In genomic region chr1:111151838-111152237, GRCh38 we compare ENCODE assay signal across 29 cellular contexts. TPM values are rescaled to one million over a fixed set of nuclear protein-coding genes. Genes with fewer than 3 reads are reported as not detected.
DNase-seq lines count a peak whose midpoint lies in the region; ATAC-seq, FAIRE-seq and TF ChIP-seq lines count a peak whose summit lies in the region.
"Had no signal": no experiment of that assay in that cellular context is flagged by ENCODE, and none has a peak within 500 bp of the region (broad histone marks: within the 10 kb centered on the region; RNA-seq: fewer than 3 reads in every experiment).

No MANE protein-coding gene starts in this region.

- H3K27me3 ChIP-seq in Karpas-422 (ENCODE audit: low read length) (no peaks in the 10 kb centered on the region), GM12878 (replicated peaks in 1 of 2; ENCODE audit: control insufficient read depth in 2 of 2, insufficient read depth in 2 of 2, low read length in 1 of 2) (no peaks in the 10 kb centered on the region)
- H3K27me3 ChIP-seq: right atrium auricular region, stomach, uterus had no signal

- H3K9me3 ChIP-seq in Karpas-422 (ENCODE audit: low read length) (no peaks in the 10 kb centered on the region), GM12878 (replicated peaks; ENCODE audit: control insufficient read depth, insufficient read depth, low read length) (peaks cover 4% of the 10 kb centered on the region; the same call in 2 of the 3 replicates)
- H3K9me3 ChIP-seq: right atrium auricular region, SK-N-SH, stomach, uterus had no signal

- peaks cover 94% of the 10 kb centered on the region for H3K4me1 Mint-ChIP-seq in activated naive CD4-positive, alpha-beta T cell treated with anti-CD3 and anti-CD28 coated beads, Interleukin-2, amount 50 U/mL, for 24 hours
- H3K4me1 Mint-ChIP-seq in stimulated activated memory B cell treated with anti-CD40 and anti-IgM and Interleukin-4, amounts not matched to agents 10 μg/mL and 1 μg/mL and 100 μg/mL, for 72 hours: peaks cover 86% of the 10 kb centered on the region
- no peaks in the 10 kb centered on the region for H3K4me1 Mint-ChIP-seq in type B pancreatic cell (ENCODE audit: unreplicated experiment)

- TF ChIP-seq CTCF in GM12878 (IDR thresholded peaks at IDR 0.05 in 2 of 3, conservative IDR thresholded peaks at IDR 0.05 in 1 of 3; ENCODE audit: control insufficient read depth in 2 of 3, extremely low read depth in 1 of 3, insufficient read depth in 1 of 3, low read depth in 3 of 3, low read length in 3 of 3) (no peak), type B pancreatic cell (conservative IDR thresholded peaks at IDR 0.05) (no peak)

- peak overlapping the region; percentile 37 for H3K4me3 Mint-ChIP-seq in activated naive CD4-positive, alpha-beta T cell treated with anti-CD3 and anti-CD28 coated beads, Interleukin-2, amount 50 U/mL, for 24 hours
- peak overlapping the region; percentile 59 for H3K4me3 Mint-ChIP-seq in stimulated activated memory B cell treated with anti-CD40 and anti-IgM and Interleukin-4, amounts not matched to agents 10 μg/mL and 1 μg/mL and 100 μg/mL, for 72 hours
- H3K4me3 Mint-ChIP-seq in type B pancreatic cell: no peak overlapping the region

- WGBS in GM12878 (ENCODE audit: insufficient coverage, insufficient replicate concordance, low lambda C conversion rate, missing lambda C conversion rate): 40% methylated on average over 3 of the region's 3 CpGs

- peaks cover 54% of the 10 kb centered on the region for H3K4me1 ChIP-seq in Karpas-422 (ENCODE audit: low read length)
- peaks cover 4% of the 10 kb centered on the region for H3K4me1 ChIP-seq in GM12878 (ENCODE audit: control insufficient read depth, insufficient read depth, low read length)
- H3K4me1 ChIP-seq: uterus had no signal

- DNase-seq in activated naive CD4-positive, alpha-beta T cell treated with anti-CD3 and anti-CD28 coated beads, Interleukin-2, amount 50 U/mL, for 16 hours: no peak
- no peak for DNase-seq in Karpas-422
- no peak for DNase-seq in GM12878 (ENCODE audit: low read depth, low spot score)
- DNase-seq in type B pancreatic cell (ENCODE audit: extremely low spot score, unreplicated experiment): no peak
- DNase-seq in stimulated activated naive CD4-positive, alpha-beta T cell treated with Interleukin-2 at 50 U/mL for 16 hours (lab: John Stamatoyannopoulos, UW): no peak
- no peak for DNase-seq in NCI-H2029 (lab: John Stamatoyannopoulos, UW)
- DNase-seq: activated CD4-positive, alpha-beta T cell treated with anti-CD3 and anti-CD28 coated beads for 48 hours; activated naive CD4-positive, alpha-beta T cell treated with Interleukin-2 at 50 U/mL for 16 hours; activated T-cell treated with anti-CD3 and anti-CD28 coated beads, Interleukin-2, amount 50 U/mL, for 48 hours; AML-193; DMS153; left cardiac atrium; mammary epithelial cell; MM.1S; NCI-H2029 treated with DMSO at 0.1 percent for 48 hours; NCI-H2227 treated with DMSO at 0.1 percent for 48 hours; NCI-H526; SK-N-SH; small intestine; stomach; uterus had no signal

- POLR2A ChIA-PET in GM12878 (lab: Charles Lee): interaction anchor here (1.6 to 8.1 kb wide), 2 partner anchors 9 to 20 kb away, joined by 4 to 62 read pairs; partner anchors contain the start of genes CEPT1 and DRAM2

- no peaks in the 10 kb centered on the region for H3K27me3 Mint-ChIP-seq in activated naive CD4-positive, alpha-beta T cell treated with anti-CD3 and anti-CD28 coated beads, Interleukin-2, amount 50 U/mL, for 24 hours
- H3K27me3 Mint-ChIP-seq in stimulated activated memory B cell treated with anti-CD40 and anti-IgM and Interleukin-4, amounts not matched to agents 10 μg/mL and 1 μg/mL and 100 μg/mL, for 72 hours: no peaks in the 10 kb centered on the region
- H3K27me3 Mint-ChIP-seq in type B pancreatic cell: no peaks in the 10 kb centered on the region

- H2AFZ ChIP-seq in Karpas-422 (ENCODE audit: low read length): no peak overlapping the region
- H2AFZ ChIP-seq in GM12878 (ENCODE audit: control insufficient read depth, low read depth, low read length): no peak overlapping the region

- H3K36me3 ChIP-seq in Karpas-422 (ENCODE audit: insufficient read depth, low read length) (peaks cover 87% of the 10 kb centered on the region), GM12878 (ENCODE audit: control insufficient read depth in 2 of 2, insufficient read depth in 2 of 2, low read length in 1 of 2) (peaks cover 4 to 33% of the 10 kb centered on the region in 2 experiments; a peak in 3 of 4 replicates)
- H3K36me3 ChIP-seq: uterus had no signal

- ATAC-seq in GM12878: peak; percentile 22; the same call in 2 of the 3 replicates
- no peak for ATAC-seq in stimulated activated memory B cell treated with anti-CD40 and anti-IgM and Interleukin-4, amounts not matched to agents 10 μg/mL and 1 μg/mL and 100 μg/mL, for 72 hours
- ATAC-seq: K562, left cardiac atrium had no signal

- H4K20me1 ChIP-seq in Karpas-422 (ENCODE audit: insufficient read depth, low read depth, low read length) (peaks cover 2% of the 10 kb centered on the region; the same call in 1 of the 2 replicates), GM12878 (ENCODE audit: control insufficient read depth, insufficient read depth) (no peaks in the 10 kb centered on the region)

- CTCF ChIA-PET in GM12878 (lab: Yijun Ruan, JAX): interaction anchor here (1.8 to 3.5 kb wide), 4 partner anchors 10 to 121 kb away, joined by 6 to 15 read pairs (median 10); no protein-coding TSS in a partner anchor

- no TSS peak for BruUV-seq in GM12878 (replicated peaks; lab: Mats Ljungman, UMichigan)

- H3K79me2 ChIP-seq in Karpas-422 (ENCODE audit: low read length) (peaks cover 99% of the 10 kb centered on the region), GM12878 (ENCODE audit: control insufficient read depth, insufficient read depth, low read length) (peaks cover 97% of the 10 kb centered on the region)

- peaks cover 51% of the 10 kb centered on the region for H3K36me3 Mint-ChIP-seq in activated naive CD4-positive, alpha-beta T cell treated with anti-CD3 and anti-CD28 coated beads, Interleukin-2, amount 50 U/mL, for 24 hours
- peaks cover 80% of the 10 kb centered on the region for H3K36me3 Mint-ChIP-seq in stimulated activated memory B cell treated with anti-CD40 and anti-IgM and Interleukin-4, amounts not matched to agents 10 μg/mL and 1 μg/mL and 100 μg/mL, for 72 hours
- H3K36me3 Mint-ChIP-seq in type B pancreatic cell: peaks cover 70% of the 10 kb centered on the region

- H3K4me3 ChIP-seq in Karpas-422 (ENCODE audit: low read length) (no peak overlapping the region), GM12878 (peak overlapping the region; percentile 33; the same call in 1 of the 2 replicates)
- H3K4me3 ChIP-seq: K562, right atrium auricular region, stomach, uterus had no signal

- intact Hi-C loops in GM12878 (cut with micrococcal nuclease; ENCODE audit: unreplicated experiment): no loop called here

- H3K27ac Mint-ChIP-seq in activated naive CD4-positive, alpha-beta T cell treated with anti-CD3 and anti-CD28 coated beads, Interleukin-2, amount 50 U/mL, for 24 hours: peak overlapping the region; percentile 43
- peak overlapping the region; percentile 66 for H3K27ac Mint-ChIP-seq in stimulated activated memory B cell treated with anti-CD40 and anti-IgM and Interleukin-4, amounts not matched to agents 10 μg/mL and 1 μg/mL and 100 μg/mL, for 72 hours
- H3K27ac Mint-ChIP-seq in type B pancreatic cell: no peak overlapping the region

- RAD21 ChIA-PET in GM12878 (lab: Charles Lee; ENCODE audit: unreplicated experiment): interaction anchor here (1.0 to 2.3 kb wide), 5 partner anchors 7 to 69 kb away, joined by 3 to 12 read pairs (median 4); partner anchors contain the start of gene CEPT1

- TF ChIP-seq EP300 in GM12878 (IDR thresholded peaks at IDR 0.05; ENCODE audit: borderline replicate concordance in 1 of 2, control insufficient read depth in 1 of 2, low read depth in 2 of 2, low read length in 2 of 2): no peak

- TF ChIP-seq RAD21 in GM12878 (IDR thresholded peaks at IDR 0.05; ENCODE audit: insufficient read depth, low read depth, low read length): no peak

- no peak for FAIRE-seq in GM12878 (lab: Jason Lieb, UNC)
- FAIRE-seq: frontal cortex, GM12891, K562, small intestine had no signal

- no peaks in the 10 kb centered on the region for H3K9me3 Mint-ChIP-seq in activated naive CD4-positive, alpha-beta T cell treated with anti-CD3 and anti-CD28 coated beads, Interleukin-2, amount 50 U/mL, for 24 hours
- no peaks in the 10 kb centered on the region for H3K9me3 Mint-ChIP-seq in stimulated activated memory B cell treated with anti-CD40 and anti-IgM and Interleukin-4, amounts not matched to agents 10 μg/mL and 1 μg/mL and 100 μg/mL, for 72 hours
- no peaks in the 10 kb centered on the region for H3K9me3 Mint-ChIP-seq in type B pancreatic cell

- H3K9me2 ChIP-seq in Karpas-422 (replicated peaks; ENCODE audit: insufficient read depth, low read length): no peaks in the 10 kb centered on the region
- H3K9me2 ChIP-seq: SK-N-SH had no signal

- TF ChIP-seq POLR2A in GM12878 (IDR thresholded peaks at IDR 0.05; ENCODE audit: low read depth, low read length): no peak

- H3K27ac ChIP-seq in Karpas-422 (ENCODE audit: low read length): peak overlapping the region; percentile 12
- peak overlapping the region; percentile 12 for H3K27ac ChIP-seq in GM12878 (ENCODE audit: control insufficient read depth, insufficient read depth)
- H3K27ac ChIP-seq: right atrium auricular region, stomach, uterus had no signal

- SMC1A ChIA-PET in GM12878 (lab: Charles Lee; ENCODE audit: uncharacterized antibody, unreplicated experiment): interaction anchor here (1.0 to 9.2 kb wide), 6 partner anchors 10 to 44 kb away, joined by 3 to 101 read pairs (median 7); partner anchors contain the start of genes CEPT1 and DRAM2

- H3K4me2 ChIP-seq in Karpas-422 (ENCODE audit: low read depth, low read length, poor library complexity, severe bottlenecking): no peak overlapping the region
- H3K4me2 ChIP-seq in GM12878 (ENCODE audit: control insufficient read depth, insufficient read depth): 0 out of 2 replicates have a peak overlapping the region, but pooled peaks have one; percentile 44
- H3K4me2 ChIP-seq: SK-N-SH had no signal

- in situ Hi-C loops in GM12878 (cut with MboI): no loop called here

- H3K9ac ChIP-seq in Karpas-422 (ENCODE audit: low read length) (no peak overlapping the region), GM12878 (ENCODE audit: control insufficient read depth, insufficient read depth, low read length) (no peak overlapping the region)
- H3K9ac ChIP-seq: SK-N-SH had no signal

RNA-seq across cellular contexts. Expression of gene CEPT1, which starts 11.8 kb away (rescaled TPM):
- 60.5 and 136 TPM in 2 replicates for total RNA-seq in Karpas-422 (2014; rRNA removed; shearing (Covaris generic); ENCODE audit: low replicate concordance)
- 342 and 348 TPM in 2 replicates for total RNA-seq in GM12878 (2013; cell fraction: nucleolus; rRNA removed)
- total RNA-seq in GM12878 (2014; rRNA removed): 56.0 and 70.0 TPM in 2 replicates
- 67.5 and 68.8 TPM in 2 replicates for total RNA-seq in GM12878 (2014; rRNA removed; fragmentation: Illumina TruSeq; extraction: Trizol)
- total RNA-seq in GM12878 (2021): 51.8 and 53.6 TPM in 2 replicates
- 23.6 TPM for polyA plus RNA-seq in GM12878 (2011; ENCODE audit: low read depth)
- 77.9 and 125 TPM in 2 replicates for polyA plus RNA-seq in GM12878 (2011; rRNA removed)
- 25.7 and 33.4 TPM in 2 replicates for polyA plus RNA-seq in GM12878 (2011; cell fraction: cytosol; rRNA removed)
- polyA plus RNA-seq in GM12878 (2011; cell fraction: nucleus; rRNA removed): 40.1 and 49.8 TPM in 2 replicates
- 31.1 and 54.5 TPM in 2 replicates for polyA plus RNA-seq in GM12878 (2012)
- polyA plus RNA-seq in GM12878 (2014; fragmentation: Illumina TruSeq; extraction: Trizol): 60.1 and 83.5 TPM in 2 replicates
- 10 to 100 TPM; 29.4 to 55.5 TPM for polyA plus RNA-seq in GM12878 (2014; fragmentation: Nextera tagmentation; extraction: Ambion mirVana)
- polyA plus RNA-seq in GM12878 (2014; rRNA removed): 42.4 and 52.7 TPM in 2 replicates
- 10 to 100 TPM; 53.1 to 54.1 TPM for polyA plus RNA-seq in GM12878 (2016; fragmentation: Nextera tagmentation; extraction: Ambion mirVana)
- 71.9 and 97.9 TPM in 2 replicates for polyA minus RNA-seq in GM12878 (2011; rRNA and poly(A)+ RNA removed)
- polyA minus RNA-seq in GM12878 (2011; cell fraction: cytosol; rRNA and poly(A)+ RNA removed): 19.6 and 21.8 TPM in 2 replicates
- polyA minus RNA-seq in GM12878 (2011; cell fraction: nucleus; rRNA and poly(A)+ RNA removed): 43.4 and 48.7 TPM in 2 replicates
- 41.0 and 45.1 TPM in 2 replicates for total RNA-seq in type B pancreatic cell (ENCODE audit: low replicate concordance)

RNA-seq across cellular contexts. Expression of gene DRAM2, which starts 11.9 kb away (rescaled TPM):
- total RNA-seq in Karpas-422 (2014; rRNA removed; shearing (Covaris generic); ENCODE audit: low replicate concordance): 142 and 268 TPM in 2 replicates
- 151 and 152 TPM in 2 replicates for total RNA-seq in GM12878 (2013; cell fraction: nucleolus; rRNA removed)
- total RNA-seq in GM12878 (2014; rRNA removed): 76.0 and 80.9 TPM in 2 replicates
- total RNA-seq in GM12878 (2014; rRNA removed; fragmentation: Illumina TruSeq; extraction: Trizol): 56.6 and 60.3 TPM in 2 replicates
- 39.1 and 45.3 TPM in 2 replicates for total RNA-seq in GM12878 (2021)
- 76.4 TPM for polyA plus RNA-seq in GM12878 (2011; ENCODE audit: low read depth)
- polyA plus RNA-seq in GM12878 (2011; rRNA removed): 229 and 281 TPM in 2 replicates
- 79.5 and 115 TPM in 2 replicates for polyA plus RNA-seq in GM12878 (2011; cell fraction: cytosol; rRNA removed)
- polyA plus RNA-seq in GM12878 (2011; cell fraction: nucleus; rRNA removed): 93.3 and 138 TPM in 2 replicates
- 82.7 and 135 TPM in 2 replicates for polyA plus RNA-seq in GM12878 (2012)
- polyA plus RNA-seq in GM12878 (2014; fragmentation: Illumina TruSeq; extraction: Trizol): 82.8 and 106 TPM in 2 replicates
- 100 to 1,000 TPM in 1 of 2 experiments, 10 to 100 TPM in 1; 88.3 to 146 TPM for polyA plus RNA-seq in GM12878 (2014; fragmentation: Nextera tagmentation; extraction: Ambion mirVana)
- polyA plus RNA-seq in GM12878 (2014; rRNA removed): 64.1 and 88.0 TPM in 2 replicates
- 10 to 100 TPM; 57.7 to 58.4 TPM for polyA plus RNA-seq in GM12878 (2016; fragmentation: Nextera tagmentation; extraction: Ambion mirVana)
- 81.4 and 133 TPM in 2 replicates for polyA minus RNA-seq in GM12878 (2011; rRNA and poly(A)+ RNA removed)
- 14.7 and 17.9 TPM in 2 replicates for polyA minus RNA-seq in GM12878 (2011; cell fraction: cytosol; rRNA and poly(A)+ RNA removed)
- polyA minus RNA-seq in GM12878 (2011; cell fraction: nucleus; rRNA and poly(A)+ RNA removed): 27.7 and 29.8 TPM in 2 replicates
- total RNA-seq in type B pancreatic cell (ENCODE audit: low replicate concordance): 42.6 and 61.3 TPM in 2 replicates

RNA-seq across cellular contexts. Expression of gene DENND2D, which starts 48.6 kb away (rescaled TPM):
- total RNA-seq in Karpas-422 (2014; rRNA removed; shearing (Covaris generic); ENCODE audit: low replicate concordance): 80.2 and 90.9 TPM in 2 replicates
- total RNA-seq in GM12878 (2013; cell fraction: nucleolus; rRNA removed): 483 and 497 TPM in 2 replicates
- total RNA-seq in GM12878 (2014; rRNA removed) (164 and 170 TPM in 2 replicates), GM12878 (2014; rRNA removed; fragmentation: Illumina TruSeq; extraction: Trizol) (187 and 196 TPM in 2 replicates), GM12878 (2021) (164 and 166 TPM in 2 replicates), type B pancreatic cell (ENCODE audit: low replicate concordance) (6.3 and 12.7 TPM in 2 replicates)
- 73.7 TPM for polyA plus RNA-seq in GM12878 (2011; ENCODE audit: low read depth)
- polyA plus RNA-seq in GM12878 (2011; rRNA removed) (299 and 375 TPM in 2 replicates), GM12878 (2014; fragmentation: Illumina TruSeq; extraction: Trizol) (193 and 221 TPM in 2 replicates), GM12878 (2014; fragmentation: Nextera tagmentation; extraction: Ambion mirVana) (100 to 1,000 TPM; 149 to 200 TPM), GM12878 (2014; rRNA removed) (149 and 157 TPM in 2 replicates), GM12878 (2016; fragmentation: Nextera tagmentation; extraction: Ambion mirVana) (100 to 1,000 TPM; 162 to 179 TPM)
- 278 and 313 TPM in 2 replicates for polyA plus RNA-seq in GM12878 (2011; cell fraction: cytosol; rRNA removed)
- polyA plus RNA-seq in GM12878 (2011; cell fraction: nucleus; rRNA removed): 458 and 613 TPM in 2 replicates
- polyA plus RNA-seq in GM12878 (2012): 75.3 and 147 TPM in 2 replicates
- polyA minus RNA-seq in GM12878 (2011; rRNA and poly(A)+ RNA removed): 404 and 526 TPM in 2 replicates
- 128 and 168 TPM in 2 replicates for polyA minus RNA-seq in GM12878 (2011; cell fraction: cytosol; rRNA and poly(A)+ RNA removed)
- 708 and 882 TPM in 2 replicates for polyA minus RNA-seq in GM12878 (2011; cell fraction: nucleus; rRNA and poly(A)+ RNA removed)
- total RNA-seq: A673, HT1080 had no signal
